Comparison of ENCODE assay signal across 8 cellular contexts in genomic region chrX:155048997-155049619, GRCh38. TPM values are rescaled to one million over a fixed set of nuclear protein-coding genes. Genes with fewer than 3 reads are reported as not detected.
DNase-seq lines count a peak whose midpoint lies in the region; ATAC-seq lines count a peak whose summit lies in the region.

No MANE protein-coding gene starts in this region.

- H3K36me3 ChIP-seq in neuronal stem cell (replicated peaks in 1 of 2; ENCODE audit: control insufficient read depth in 2 of 2, insufficient read depth in 2 of 2, low read length in 2 of 2) = peaks cover 0 to 35% of the 10 kb centered on the region in 2 donors

- DNase-seq in NCI-H82 (lab: John Stamatoyannopoulos, UW) (peak; percentile 66), NCI-H82 treated with DMSO at 0.1 percent for 48 hours (lab: John Stamatoyannopoulos, UW; ENCODE audit: unreplicated experiment) (no peak), NCI-H1105 treated with DMSO at 0.1 percent for 48 hours (lab: John Stamatoyannopoulos, UW) (peak; percentile 52), fibroblast of gingiva (ENCODE audit: low read depth) (peak; percentile 53), neuronal stem cell (ENCODE audit: low spot score) (peak; percentile 20), GOT3 (lab: John Stamatoyannopoulos, UW) (no peak)
- DNase-seq in activated CD4-positive, alpha-beta memory T cell treated with anti-CD3 and anti-CD28 coated beads for 36 hours = peak; percentile 53

- CTCF ChIA-PET in activated CD4-positive, alpha-beta memory T cell treated with anti-CD3 and anti-CD28 coated beads for 36 hours (lab: Charles Lee) = interaction anchor here (0.6 to 1.6 kb wide), 8 partner anchors 8 to 148 kb away, joined by 3 to 11 read pairs (median 5); partner anchors contain the start of gene FUNDC2

- no peak overlapping the region for H3K4me3 ChIP-seq in neuronal stem cell (ENCODE audit: low read length in 2 of 2)

- H3K4me1 Mint-ChIP-seq in activated CD4-positive, alpha-beta memory T cell treated with anti-CD3 and anti-CD28 coated beads for 36 hours (ENCODE audit: low read depth) = peaks cover 16% of the 10 kb centered on the region

- H4K8ac ChIP-seq in neuronal stem cell (ENCODE audit: low read depth, low read length) = no peak overlapping the region

- H2BK15ac ChIP-seq in neuronal stem cell (ENCODE audit: low read length) = no peak overlapping the region

- H3K9ac ChIP-seq in neuronal stem cell (ENCODE audit: low read depth, low read length, poor library complexity) = no peak overlapping the region

- H3K4me3 Mint-ChIP-seq in activated CD4-positive, alpha-beta memory T cell treated with anti-CD3 and anti-CD28 coated beads for 36 hours = no peak overlapping the region

- H3K27me3 ChIP-seq in neuronal stem cell (ENCODE audit: control insufficient read depth in 3 of 3, insufficient read depth in 3 of 3, low read depth in 1 of 3, low read length in 3 of 3) = no peaks in the 10 kb centered on the region

- WGBS in neuronal stem cell (ENCODE audit: extremely low coverage in 2 of 2, insufficient read length in 2 of 2, insufficient replicate concordance in 1 of 2), 2 donors = no CpG with 5 or more reads among the region's 9 CpGs

- no peak overlapping the region for H2BK5ac ChIP-seq in neuronal stem cell (ENCODE audit: low read length)

- no peak overlapping the region for H2BK120ac ChIP-seq in neuronal stem cell (ENCODE audit: low read depth, low read length)

- POLR2A ChIA-PET in activated CD4-positive, alpha-beta memory T cell treated with anti-CD3 and anti-CD28 coated beads for 36 hours (lab: Charles Lee) = no interaction called here

- H3K4me1 ChIP-seq in neuronal stem cell (ENCODE audit: control insufficient read depth in 2 of 2, insufficient read depth in 1 of 2, low read depth in 1 of 2, low read length in 2 of 2) = no peaks in the 10 kb centered on the region

- no peak overlapping the region for H3K4me2 ChIP-seq in neuronal stem cell (ENCODE audit: insufficient read depth, low read length, poor library complexity, severe bottlenecking)

- no peak overlapping the region for H2BK12ac ChIP-seq in neuronal stem cell (ENCODE audit: low read length)

- H2AK5ac ChIP-seq in neuronal stem cell (ENCODE audit: low read depth, low read length) = no peak overlapping the region

- peaks cover 4% of the 10 kb centered on the region for H3K36me3 Mint-ChIP-seq in activated CD4-positive, alpha-beta memory T cell treated with anti-CD3 and anti-CD28 coated beads for 36 hours

- H3K23ac ChIP-seq in neuronal stem cell (ENCODE audit: low read depth, low read length, poor library complexity) = no peak overlapping the region

- peak overlapping the region; percentile 33 for H3K27ac Mint-ChIP-seq in activated CD4-positive, alpha-beta memory T cell treated with anti-CD3 and anti-CD28 coated beads for 36 hours

- intact Hi-C loops in activated CD4-positive, alpha-beta memory T cell treated with anti-CD3 and anti-CD28 coated beads for 36 hours (cut with micrococcal nuclease) = no loop called here

- no peak overlapping the region for H4K91ac ChIP-seq in neuronal stem cell (ENCODE audit: low read depth, low read length, poor library complexity)

- H3K27me3 Mint-ChIP-seq in activated CD4-positive, alpha-beta memory T cell treated with anti-CD3 and anti-CD28 coated beads for 36 hours = no peaks in the 10 kb centered on the region

- no peak overlapping the region for H3K18ac ChIP-seq in neuronal stem cell (ENCODE audit: low read length)

- ATAC-seq in GM21723 (IDR thresholded peaks at IDR 0.05; ENCODE audit: unreplicated experiment) = no peak

- no peak overlapping the region for H3K14ac ChIP-seq in neuronal stem cell (ENCODE audit: low read length)

- peaks cover 2% of the 10 kb centered on the region for H3K79me1 ChIP-seq in neuronal stem cell (ENCODE audit: low read depth, low read length)

- no peak overlapping the region for H3K27ac ChIP-seq in neuronal stem cell (replicated peaks; ENCODE audit: low read length)

- no peak overlapping the region for H2AFZ ChIP-seq in neuronal stem cell (ENCODE audit: low read length)

- H3K9me3 Mint-ChIP-seq in activated CD4-positive, alpha-beta memory T cell treated with anti-CD3 and anti-CD28 coated beads for 36 hours = no peaks in the 10 kb centered on the region

- H3K9me3 ChIP-seq in neuronal stem cell (replicated peaks in 1 of 2; ENCODE audit: control insufficient read depth in 2 of 2, insufficient read depth in 1 of 2, low read depth in 1 of 2, low read length in 2 of 2) = no peaks in the 10 kb centered on the region

- no peak overlapping the region for H3K4ac ChIP-seq in neuronal stem cell (ENCODE audit: low read length)

RNA-seq across cellular contexts. Expression of gene CMC4, which starts 21.8 kb away (rescaled TPM):
- 1 to 10 TPM; 4.9 to 7.2 TPM for total RNA-seq in activated CD4-positive, alpha-beta memory T cell treated with anti-CD3 and anti-CD28 coated beads for 36 hours
- 12.0 TPM for polyA plus RNA-seq in neuronal stem cell (2013, experiment 1 of 2)
- 12.8 TPM for polyA plus RNA-seq in neuronal stem cell (2013, experiment 2 of 2)

RNA-seq across cellular contexts. Expression of gene MTCP1, which starts 21.8 kb away (rescaled TPM):
- total RNA-seq in activated CD4-positive, alpha-beta memory T cell treated with anti-CD3 and anti-CD28 coated beads for 36 hours = 10 to 100 TPM; 16.2 to 19.2 TPM
- polyA plus RNA-seq in neuronal stem cell (2013, experiment 1 of 2) = 20.7 TPM
- 25.4 TPM for polyA plus RNA-seq in neuronal stem cell (2013, experiment 2 of 2)

RNA-seq across cellular contexts. Expression of gene BRCC3, which starts 22.2 kb away (rescaled TPM):
- 10 to 100 TPM; 24.4 to 26.7 TPM for total RNA-seq in activated CD4-positive, alpha-beta memory T cell treated with anti-CD3 and anti-CD28 coated beads for 36 hours
- polyA plus RNA-seq in neuronal stem cell (2013, experiment 1 of 2) = 15.2 TPM
- 14.7 TPM for polyA plus RNA-seq in neuronal stem cell (2013, experiment 2 of 2)

RNA-seq across cellular contexts. Expression of gene FUNDC2, which starts 22.5 kb away (rescaled TPM):
- total RNA-seq in activated CD4-positive, alpha-beta memory T cell treated with anti-CD3 and anti-CD28 coated beads for 36 hours = 10 to 100 TPM; 95.1 to 95.9 TPM
- 85.6 TPM for polyA plus RNA-seq in neuronal stem cell (2013, experiment 1 of 2)
- 77.9 TPM for polyA plus RNA-seq in neuronal stem cell (2013, experiment 2 of 2)

RNA-seq across cellular contexts. Expression of gene F8, which starts 26.6 kb away (rescaled TPM):
- 1 to 10 TPM; 7.5 to 8.9 TPM for total RNA-seq in activated CD4-positive, alpha-beta memory T cell treated with anti-CD3 and anti-CD28 coated beads for 36 hours
- polyA plus RNA-seq in neuronal stem cell (2013, experiment 1 of 2) = 1.4 TPM
- polyA plus RNA-seq in neuronal stem cell (2013, experiment 2 of 2) = 1.6 TPM

Comparison
In these comparisons a context has a peak if more than half of its experiments do, and no peak if none do; other contexts are left out.
1. DNase-seq: peak in NCI-H82 (single experiment), NCI-H1105 treated with DMSO at 0.1 percent for 48 hours (single experiment), activated CD4-positive, alpha-beta memory T cell treated with anti-CD3 and anti-CD28 coated beads for 36 hours (single experiment), fibroblast of gingiva (single experiment) and neuronal stem cell (single experiment); none in NCI-H82 treated with DMSO at 0.1 percent for 48 hours (single experiment) and GOT3 (single experiment).